18 cellular contexts compared by ENCODE assay signal in the genomic region with DNA sequence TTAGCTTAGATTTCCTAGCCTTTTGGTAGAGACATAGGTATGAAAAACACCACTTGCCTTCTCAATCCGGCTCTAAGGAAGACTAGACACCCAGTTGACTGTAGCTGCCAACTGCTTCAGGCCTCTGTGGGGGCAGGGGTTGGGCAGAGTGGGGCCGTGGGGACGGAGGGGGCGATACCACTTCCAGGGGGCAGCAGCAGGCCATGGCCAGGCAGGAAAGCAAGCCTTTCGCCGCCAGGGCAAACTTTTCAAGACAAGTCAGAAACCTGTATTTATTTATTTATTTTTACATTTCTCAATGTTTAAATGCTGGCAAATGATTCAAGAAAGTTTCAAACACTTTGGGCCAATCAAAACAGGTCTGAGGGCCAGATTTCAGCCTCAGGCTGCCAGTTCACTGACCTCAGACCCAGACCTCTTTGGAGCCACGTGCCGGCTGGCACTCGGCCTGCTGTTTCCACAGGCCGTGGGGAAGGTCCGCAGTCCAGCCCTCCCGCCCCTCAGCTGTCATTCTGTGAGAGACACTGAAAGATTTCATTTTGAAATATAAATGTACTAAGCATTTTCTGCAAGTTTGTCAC.
DNase-seq lines count a peak whose midpoint lies in the region; ATAC-seq, FAIRE-seq and TF ChIP-seq lines count a peak whose summit lies in the region.
"Had no signal": no experiment of that assay in that cellular context is flagged by ENCODE, and none has a peak within 500 bp of the region (broad histone marks: within the 10 kb centered on the region; RNA-seq: fewer than 3 reads in every experiment).

No MANE protein-coding gene starts in this region.

- no peaks in the 10 kb centered on the region for H3K9me3 Mint-ChIP-seq in activated naive CD4-positive, alpha-beta T cell treated with anti-CD3 and anti-CD28 coated beads for 36 hours
- H3K9me3 Mint-ChIP-seq: CD4-positive, alpha-beta T cell had no signal

- FAIRE-seq in H1 (lab: Jason Lieb, UNC) (no peak), keratinocyte (lab: Jason Lieb, UNC) (no peak), HTR-8/SVneo (lab: Jason Lieb, UNC) (no peak)

- no peaks in the 10 kb centered on the region for H3K36me3 ChIP-seq in OCI-LY1 (ENCODE audit: insufficient read depth, low read length)
- no peaks in the 10 kb centered on the region for H3K36me3 ChIP-seq in H1 (ENCODE audit: control insufficient read depth in 2 of 4, insufficient read depth in 4 of 4, low read length in 3 of 4)
- H3K36me3 ChIP-seq in keratinocyte (ENCODE audit: control insufficient read depth in 2 of 2, extremely low read depth in 1 of 2, insufficient read depth in 2 of 2, low read length in 2 of 2), result no peaks in the 10 kb centered on the region

- peak overlapping the region; percentile 41 for H3K27ac ChIP-seq in OCI-LY1 (ENCODE audit: low read depth, low read length, poor library complexity, severe bottlenecking)
- no peak overlapping the region for H3K27ac ChIP-seq in H1 (ENCODE audit: low read depth, low read length)
- peak overlapping the region; percentile 39 for H3K27ac ChIP-seq in keratinocyte (ENCODE audit: control insufficient read depth, insufficient read depth, low read length)

- no peak for DNase-seq in H1 (ENCODE audit: low read depth in 1 of 2, low spot score in 2 of 2)
- DNase-seq in keratinocyte (ENCODE audit: low read depth, low spot score), result no peak
- DNase-seq in sciatic nerve (ENCODE audit: low spot score), result no peak
- no peak for DNase-seq in HTR-8/SVneo (ENCODE audit: insufficient read length, low spot score)
- no peak for DNase-seq in kidney glomerular epithelial cell (lab: John Stamatoyannopoulos, UW)
- no peak for DNase-seq in activated naive CD4-positive, alpha-beta T cell treated with anti-CD3 and anti-CD28 coated beads for 36 hours
- DNase-seq in Kasumi-1 (lab: John Stamatoyannopoulos, UW), result no peak
- DNase-seq: ACHN; CD4-positive, alpha-beta T cell; KG1; MM.1S; NCI-H1105; NCI-H1694 treated with DMSO at 0.1 percent for 48 hours; NCI-H69; PC-3; SHP77 treated with DMSO at 0.1 percent for 48 hours had no signal

- H2AFZ ChIP-seq in OCI-LY1 (ENCODE audit: low read length) (no peak overlapping the region), H1 (ENCODE audit: low read length) (no peak overlapping the region), keratinocyte (ENCODE audit: control insufficient read depth, low read length) (no peak overlapping the region)
- H2AFZ ChIP-seq: GM23338 had no signal

- dilution Hi-C loops in keratinocyte (cut with MboI; ENCODE audit: extremely low pct_ligation_motif_present, low sequenced_read_pairs), result no loop called here

- no peaks in the 10 kb centered on the region for H3K36me3 Mint-ChIP-seq in activated naive CD4-positive, alpha-beta T cell treated with anti-CD3 and anti-CD28 coated beads for 36 hours (ENCODE audit: low read depth)

- no peak overlapping the region for H4K5ac ChIP-seq in H1 (ENCODE audit: insufficient read length, low read depth, low read length)

- H3K27me3 Mint-ChIP-seq in activated naive CD4-positive, alpha-beta T cell treated with anti-CD3 and anti-CD28 coated beads for 36 hours (ENCODE audit: low read depth), result no peaks in the 10 kb centered on the region
- H3K27me3 Mint-ChIP-seq: CD4-positive, alpha-beta T cell had no signal

- no peak overlapping the region for H3K14ac ChIP-seq in H1 (ENCODE audit: insufficient read length)

- no peak overlapping the region for H2BK12ac ChIP-seq in H1 (ENCODE audit: low read depth, low read length)

- H4K91ac ChIP-seq in H1 (replicated peaks; ENCODE audit: insufficient read length, low read length), result peak overlapping the region; percentile 52

- H3K18ac ChIP-seq in H1 (ENCODE audit: extremely low read depth, low read length), result 0 out of 2 replicates have a peak overlapping the region, but pooled peaks have one; percentile 48

- H3K9ac ChIP-seq in OCI-LY1 (ENCODE audit: low read length) (no peak overlapping the region), H1 (replicated peaks in 1 of 4; ENCODE audit: extremely low read depth in 1 of 4, low read depth in 3 of 4, low read length in 3 of 4) (no peak overlapping the region), keratinocyte (ENCODE audit: control insufficient read depth, extremely low read depth, insufficient read depth, low read length) (no peak overlapping the region)

- TF ChIP-seq RAD21 in H1 (IDR thresholded peaks at IDR 0.05 in 1 of 2, conservative IDR thresholded peaks at IDR 0.05 in 1 of 2; ENCODE audit: low read depth in 2 of 2, low read length in 2 of 2), result no peak

- no peaks in the 10 kb centered on the region for H4K20me1 ChIP-seq in OCI-LY1 (ENCODE audit: insufficient read depth, low read length)
- no peaks in the 10 kb centered on the region for H4K20me1 ChIP-seq in H1 (replicated peaks in 1 of 2; ENCODE audit: control insufficient read depth in 1 of 2, insufficient read depth in 2 of 2, low read length in 2 of 2)
- no peaks in the 10 kb centered on the region for H4K20me1 ChIP-seq in keratinocyte (ENCODE audit: control insufficient read depth, extremely low read depth, insufficient read depth, low read length)

- H3K4me1 ChIP-seq in OCI-LY1 (ENCODE audit: insufficient read depth, low read length, severe bottlenecking), result peaks cover 28% of the 10 kb centered on the region
- peaks cover 0 to 5% (median 0%) of the 10 kb centered on the region in 4 experiments; a peak in 1 of 7 replicates for H3K4me1 ChIP-seq in H1 (replicated peaks in 1 of 4; ENCODE audit: control insufficient read depth in 3 of 4, insufficient read depth in 4 of 4, low read length in 3 of 4)
- H3K4me1 ChIP-seq in keratinocyte (ENCODE audit: control insufficient read depth, extremely low read depth, insufficient read depth, low read length), result peaks cover 41% of the 10 kb centered on the region

- no peak for TF ChIP-seq POLR2A in H1 (IDR thresholded peaks at IDR 0.05; ENCODE audit: control extremely low read depth in 1 of 2, low read depth in 2 of 2, low read length in 2 of 2)

- H3K27ac Mint-ChIP-seq in activated naive CD4-positive, alpha-beta T cell treated with anti-CD3 and anti-CD28 coated beads for 36 hours, result no peak overlapping the region
- H3K27ac Mint-ChIP-seq: CD4-positive, alpha-beta T cell; GM23338 had no signal

- no peaks in the 10 kb centered on the region for H3K9me2 ChIP-seq in OCI-LY1 (ENCODE audit: low read depth, low read length)

- no peak overlapping the region for H2BK15ac ChIP-seq in H1 (ENCODE audit: low read length)

- no peaks in the 10 kb centered on the region for H3K4me1 Mint-ChIP-seq in activated naive CD4-positive, alpha-beta T cell treated with anti-CD3 and anti-CD28 coated beads for 36 hours (ENCODE audit: low read depth)

- CTCF ChIA-PET in H1 (lab: Charles Lee; ENCODE audit: partially characterized antibody), result interaction anchor here (0.6 to 2.3 kb wide), 7 partner anchors 9 to 539 kb away, joined by 3 to 11 read pairs (median 3); no protein-coding TSS in a partner anchor
- CTCF ChIA-PET in activated naive CD4-positive, alpha-beta T cell treated with anti-CD3 and anti-CD28 coated beads for 36 hours (lab: Charles Lee), result interaction anchor here (0.6 to 2.5 kb wide), 3 partner anchors 23 to 51 kb away, joined by 3 to 11 read pairs (median 3); no protein-coding TSS in a partner anchor

- H3F3A ChIP-seq in OCI-LY1 (ENCODE audit: insufficient read depth, low read length), result no peaks in the 10 kb centered on the region; the same call in 1 of the 2 replicates

- ATAC-seq in sciatic nerve, result peak; percentile 79
- ATAC-seq: GM23338, PC-3 had no signal

- H3K79me1 ChIP-seq in H1 (ENCODE audit: low read depth, low read length), result no peaks in the 10 kb centered on the region

- no peak overlapping the region for H2BK20ac ChIP-seq in H1 (ENCODE audit: low read length)

- no peak overlapping the region for H3K4ac ChIP-seq in H1 (replicated peaks; ENCODE audit: insufficient read length, low read depth, low read length)

- intact Hi-C loops in sciatic nerve (cut with DNase I), result no loop called here
- intact Hi-C loops in activated naive CD4-positive, alpha-beta T cell treated with anti-CD3 and anti-CD28 coated beads for 36 hours (cut with micrococcal nuclease), result no loop called here

- 86% methylated on average over 12 of the region's 12 CpGs; no CpG with 5 or more reads in 1 of the 2 experiments for WGBS in H1 (ENCODE audit: extremely low coverage in 1 of 2, insufficient coverage in 1 of 2, insufficient read length in 1 of 2, insufficient replicate concordance in 2 of 2, low coverage in 1 of 2, low lambda C conversion rate in 2 of 2, missing lambda C conversion rate in 1 of 2), 2 experiments

- no peaks in the 10 kb centered on the region for H3K27me3 ChIP-seq in OCI-LY1 (ENCODE audit: insufficient read depth, low read length)
- H3K27me3 ChIP-seq in H1 (replicated peaks in 1 of 4; ENCODE audit: control insufficient read depth in 3 of 4, extremely low read depth in 1 of 4, insufficient read depth in 3 of 4, low read length in 3 of 4), result no peaks in the 10 kb centered on the region
- no peaks in the 10 kb centered on the region for H3K27me3 ChIP-seq in keratinocyte (ENCODE audit: control insufficient read depth, extremely low read depth, insufficient read depth, low read length)

- no peak overlapping the region for H3K23ac ChIP-seq in H1 (ENCODE audit: insufficient read length)

- H3K23me2 ChIP-seq in H1 (ENCODE audit: low read depth, low read length), result no peaks in the 10 kb centered on the region

- no peak overlapping the region for H2AK5ac ChIP-seq in H1 (ENCODE audit: low read depth, low read length)

- H4K8ac ChIP-seq in H1 (ENCODE audit: extremely low read depth, insufficient read depth, low read length), result no peak overlapping the region

- no peak overlapping the region for H2BK120ac ChIP-seq in H1 (replicated peaks; ENCODE audit: low read depth, low read length)

- TF ChIP-seq CTCF in OCI-LY1 (IDR thresholded peaks at IDR 0.05; ENCODE audit: low read length) (no peak), H1 (IDR thresholded peaks at IDR 0.05; ENCODE audit: control extremely low read depth in 1 of 3, insufficient read depth in 1 of 3, low read depth in 1 of 3, low read length in 3 of 3) (no peak), keratinocyte (optimal IDR thresholded peaks at IDR 0.05 in 1 of 3, IDR thresholded peaks at IDR 0.05 in 1 of 3, conservative IDR thresholded peaks at IDR 0.05 in 1 of 3; ENCODE audit: extremely low read depth in 1 of 3, insufficient read depth in 2 of 3, low read length in 3 of 3) (no peak)

- H3K56ac ChIP-seq in H1 (replicated peaks; ENCODE audit: insufficient read length, low read depth, low read length), result no peak overlapping the region

- H2BK5ac ChIP-seq in H1 (ENCODE audit: low read depth, low read length), result no peak overlapping the region

- H3K4me2 ChIP-seq in OCI-LY1 (ENCODE audit: low read length) (no peak overlapping the region), H1 (ENCODE audit: insufficient read depth in 1 of 2, low read depth in 2 of 2, low read length in 2 of 2) (no peak overlapping the region), keratinocyte (ENCODE audit: control insufficient read depth, extremely low read depth, insufficient read depth, low read depth, low read length) (peak overlapping the region; percentile 84)
- H3K4me2 ChIP-seq: GM23338 had no signal

- H3K4me3 ChIP-seq in OCI-LY1 (ENCODE audit: low read depth, low read length, poor library complexity, severe bottlenecking), result no peak overlapping the region
- H3K4me3 ChIP-seq in H1 (ENCODE audit: extremely low read depth in 1 of 4, insufficient read depth in 2 of 4, low read depth in 3 of 4, low read length in 4 of 4), result no peak overlapping the region
- peak overlapping the region in 1 of 3 experiments; percentile 56 for H3K4me3 ChIP-seq in keratinocyte (ENCODE audit: control insufficient read depth in 2 of 3, extremely low read depth in 1 of 3, insufficient read depth in 2 of 3, low read depth in 1 of 3, low read length in 3 of 3)
- H3K4me3 ChIP-seq: GM23338 had no signal

- TF ChIP-seq EP300 in H1 (IDR thresholded peaks at IDR 0.05; ENCODE audit: borderline replicate concordance in 1 of 2, low read depth in 2 of 2, low read length in 2 of 2), result no peak

- H3K9me1 ChIP-seq in keratinocyte (ENCODE audit: control insufficient read depth, extremely low read depth, insufficient read depth, low read length), result no peaks in the 10 kb centered on the region

- H3K79me2 ChIP-seq in OCI-LY1 (ENCODE audit: insufficient read depth, low read length), result no peaks in the 10 kb centered on the region
- H3K79me2 ChIP-seq in H1 (ENCODE audit: control insufficient read depth in 1 of 2, insufficient read depth in 2 of 2, low read length in 2 of 2), result no peaks in the 10 kb centered on the region
- H3K79me2 ChIP-seq in keratinocyte (ENCODE audit: control insufficient read depth, insufficient read depth, low read length), result no peaks in the 10 kb centered on the region

- H3K9me3 ChIP-seq in OCI-LY1 (ENCODE audit: low read length) (no peaks in the 10 kb centered on the region), H1 (ENCODE audit: insufficient read depth in 2 of 2, low read depth in 1 of 2, low read length in 1 of 2) (no peaks in the 10 kb centered on the region), keratinocyte (ENCODE audit: control insufficient read depth, low read depth, low read length) (no peaks in the 10 kb centered on the region)

- no peak overlapping the region for H3K4me3 Mint-ChIP-seq in activated naive CD4-positive, alpha-beta T cell treated with anti-CD3 and anti-CD28 coated beads for 36 hours
- H3K4me3 Mint-ChIP-seq: CD4-positive, alpha-beta T cell; GM23338 had no signal

- POLR2A ChIA-PET in H1 (lab: Charles Lee; ENCODE audit: partially characterized antibody), result interaction anchor here (1.7 kb wide), 1 partner anchor 63 kb away, joined by 7 read pairs; a partner anchor contains a TSS
